19 cellular contexts compared by ENCODE assay signal in the genomic region with DNA sequence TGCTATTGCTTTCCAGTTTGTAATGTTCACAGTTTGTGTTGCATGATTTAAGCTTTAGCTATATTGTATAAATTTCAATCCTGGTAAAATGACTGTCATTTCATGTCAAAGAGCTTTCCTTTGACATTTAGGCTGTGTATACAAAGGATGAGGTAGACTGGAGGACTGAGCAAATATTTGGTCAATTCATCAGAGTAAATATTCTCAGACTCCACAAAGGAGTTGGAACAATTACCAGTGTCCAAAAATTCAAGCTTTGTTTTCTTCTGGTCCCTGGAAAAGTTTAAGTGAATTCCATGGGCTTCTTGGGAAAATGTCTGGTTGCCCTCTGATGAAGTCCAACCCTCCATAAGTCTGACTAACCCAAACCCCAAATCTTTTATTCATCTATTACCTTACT.
A peak's percentile ranks its signal among the peaks of the same experiment; 100 is the strongest.
DNase-seq lines count a peak whose midpoint lies in the region; ATAC-seq and TF ChIP-seq lines count a peak whose summit lies in the region.
"Had no signal": no experiment of that assay in that cellular context is flagged by ENCODE, and none has a peak within 500 bp of the region (broad histone marks: within the 10 kb centered on the region; RNA-seq: fewer than 3 reads in every experiment).

No MANE protein-coding gene starts in this region.

- DNase-seq in DMS53 treated with DMSO at 0.1 percent for 48 hours (lab: John Stamatoyannopoulos, UW; ENCODE audit: unreplicated experiment) (peak; percentile 54), NCI-H1930 (lab: John Stamatoyannopoulos, UW) (peak; percentile 7 to 13), SHP77 (lab: John Stamatoyannopoulos, UW) (peak; percentile 1 to 31), osteoblast (ENCODE audit: insufficient read length, low spot score, missing footprints) (no peak), GM10248 (ENCODE audit: extremely low spot score) (no peak)
- DNase-seq: ACHN; BE2C; C1 segment of cervical spinal cord; Caco-2; CD4-positive, CD25-positive, alpha-beta regulatory T cell; DMS79 treated with DMSO at 0.1 percent for 48 hours; GF-D8; GM23248; HCEC 1CT had no signal

- H3K27ac ChIP-seq in 22Rv1: peak overlapping the region; percentile 71
- no peak overlapping the region for H3K27ac ChIP-seq in osteoblast (ENCODE audit: low read depth, low read length)
- H3K27ac ChIP-seq: GM23248, KMS-11 had no signal

- H3K9me3 ChIP-seq in osteoblast (ENCODE audit: low read depth, low read length): no peaks in the 10 kb centered on the region
- H3K9me3 ChIP-seq: BE2C, Caco-2 had no signal

- H3K4me3 ChIP-seq in osteoblast (ENCODE audit: insufficient read depth, low read length): no peak overlapping the region
- H3K4me3 ChIP-seq: GM12878, GM23248 had no signal

- H4K20me1 ChIP-seq in osteoblast (ENCODE audit: insufficient read depth, low read length): no peaks in the 10 kb centered on the region

- H3K4me2 ChIP-seq in osteoblast (ENCODE audit: insufficient read depth, low read length): no peak overlapping the region
- H3K4me2 ChIP-seq: KMS-11 had no signal

- ATAC-seq in GM19035 (IDR thresholded peaks at IDR 0.05; ENCODE audit: unreplicated experiment) (no peak), HG02798 (IDR thresholded peaks at IDR 0.05; ENCODE audit: poor library complexity, unreplicated experiment) (no peak)
- ATAC-seq: GM12878 had no signal

- CTCF ChIA-PET in GM10248 (lab: Yijun Ruan, JAX): interaction anchor here (1.4 kb wide), 1 partner anchor 18 kb away, joined by 5 read pairs; no protein-coding TSS in a partner anchor

- POLR2A ChIA-PET in GM10248 (lab: Yijun Ruan, JAX): no interaction called here

- no peak overlapping the region for H2AFZ ChIP-seq in osteoblast (ENCODE audit: low read length)
- H2AFZ ChIP-seq: GM23248 had no signal

- no peak for TF ChIP-seq CTCF in 22Rv1 (IDR thresholded peaks at IDR 0.05)
- no peak for TF ChIP-seq CTCF in osteoblast (IDR thresholded peaks at IDR 0.05; ENCODE audit: extremely low read depth, low read depth, low read length)
- no peak for TF ChIP-seq CTCF in GM10248 (IDR thresholded peaks at IDR 0.05; ENCODE audit: control extremely low read depth, extremely low read depth, low read depth, missing control alignments)

- H3K79me2 ChIP-seq in osteoblast (ENCODE audit: insufficient read depth, low read length): no peaks in the 10 kb centered on the region

- H3K4me1 ChIP-seq in osteoblast (ENCODE audit: insufficient read depth, low read length): no peaks in the 10 kb centered on the region
- H3K4me1 ChIP-seq: BE2C, Caco-2 had no signal

- no peaks in the 10 kb centered on the region for H3K36me3 ChIP-seq in osteoblast (ENCODE audit: insufficient read depth, low read length)
- H3K36me3 ChIP-seq: BE2C had no signal

- H3K27me3 ChIP-seq in osteoblast (ENCODE audit: insufficient read depth, low read length): no peaks in the 10 kb centered on the region
- H3K27me3 ChIP-seq: BE2C had no signal

Comparison
In these comparisons a context has a peak if more than half of its experiments do, and no peak if none do; other contexts are left out.
1. DNase-seq: peak in DMS53 treated with DMSO at 0.1 percent for 48 hours (single experiment), NCI-H1930 (2 of 2) and SHP77 (2 of 2); none in osteoblast (single experiment) and GM10248 (single experiment).